Comparison of ENCODE assay signal across 28 cellular contexts in the genomic region with DNA sequence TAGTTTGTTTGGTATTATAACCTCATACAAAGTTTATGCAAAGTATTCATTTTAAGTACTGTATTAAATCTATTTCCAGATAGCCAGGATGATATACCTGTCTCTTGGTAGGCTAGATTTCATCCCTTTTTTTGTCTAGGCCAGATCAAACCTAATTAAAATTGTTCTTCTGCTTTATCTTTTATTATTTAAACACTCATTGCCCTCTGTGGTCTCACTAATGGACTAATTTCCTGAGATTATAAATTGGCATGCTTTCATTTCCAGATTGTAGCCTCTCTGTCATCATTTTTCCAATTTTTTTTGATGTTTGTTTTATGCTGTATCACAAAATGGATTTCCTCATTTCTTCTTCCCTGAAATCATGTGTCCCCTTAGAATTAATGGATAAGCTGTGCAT.
"Had no signal": no experiment of that assay in that cellular context is flagged by ENCODE, and none has a peak within 500 bp of the region (broad histone marks: within the 10 kb centered on the region; RNA-seq: fewer than 3 reads in every experiment).

No MANE protein-coding gene starts in this region.

- H2AFZ ChIP-seq: hepatocyte had no signal

- H3K4me3 ChIP-seq: colonic mucosa, coronary artery, dorsolateral prefrontal cortex, esophagus muscularis mucosa, esophagus squamous epithelium, gastrocnemius medialis, gastroesophageal sphincter, heart left ventricle, heart right ventricle, hepatocyte had no signal

- ATAC-seq: effector memory CD8-positive, alpha-beta T cell; esophagus mucosa; foreskin keratinocyte; gastrocnemius medialis; gastroesophageal sphincter; heart left ventricle; heart right ventricle had no signal

- H3K4me2 ChIP-seq: hepatocyte had no signal

- H3K36me3 ChIP-seq: colonic mucosa had no signal

- H3K27ac ChIP-seq: colonic mucosa, coronary artery, dorsolateral prefrontal cortex, epithelial cell of prostate, esophagus muscularis mucosa, esophagus squamous epithelium, foreskin keratinocyte, gastrocnemius medialis, gastroesophageal sphincter, heart left ventricle, heart right ventricle, hepatocyte had no signal

- DNase-seq: colonic mucosa; cortex of kidney; dermis blood vessel endothelial cell; dorsolateral prefrontal cortex; effector CD4-positive, alpha-beta T cell; effector CD8-positive, alpha-beta T cell; effector memory CD4-positive, alpha-beta T cell; effector memory CD8-positive, alpha-beta T cell; endodermal cell; erythroblast; esophagus squamous epithelium; foreskin fibroblast; foreskin keratinocyte; foreskin melanocyte; gastrocnemius medialis; glutamatergic neuron; head of caudate nucleus; heart left ventricle; heart right ventricle had no signal

- FAIRE-seq: colon, endometrium, frontal cortex had no signal

- H3K9me3 ChIP-seq: colonic mucosa, esophagus muscularis mucosa, esophagus squamous epithelium, gastrocnemius medialis, gastroesophageal sphincter, heart left ventricle, heart right ventricle had no signal

- H3K4me1 ChIP-seq: colonic mucosa, esophagus squamous epithelium, gastrocnemius medialis had no signal

- H3K79me2 ChIP-seq: hepatocyte had no signal

- H3K27me3 ChIP-seq: colonic mucosa, dorsolateral prefrontal cortex, esophagus muscularis mucosa, esophagus squamous epithelium, foreskin keratinocyte, gastrocnemius medialis, gastroesophageal sphincter, heart left ventricle, heart right ventricle, hepatocyte had no signal
